ENCODE assay signal across 3 cellular contexts in the genomic region with DNA sequence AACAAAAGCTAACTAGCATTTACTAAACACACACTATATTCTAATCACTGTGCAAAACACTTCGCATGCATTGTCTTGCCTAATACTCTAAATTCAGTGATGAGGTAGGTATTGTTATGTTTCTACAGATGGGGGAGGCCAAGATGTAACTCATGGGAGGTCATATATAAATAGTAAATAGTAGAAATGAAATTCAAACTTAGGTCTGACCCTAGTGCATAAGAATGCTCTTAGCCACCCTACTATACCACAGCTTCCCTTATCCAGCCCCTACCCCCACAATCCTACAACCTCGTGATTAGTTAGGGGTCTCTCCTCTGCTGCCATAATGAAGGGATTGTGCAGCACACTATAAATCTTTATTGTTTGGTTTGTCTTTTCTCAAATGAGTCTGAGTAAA.
TF ChIP-seq lines count a peak whose summit lies in the region.

No MANE protein-coding gene starts in this region.

TF ChIP-seq in endothelial cell of umbilical vein, 7 proteins besides CTCF, POLR2A, EP300 and RAD21:
- TF ChIP-seq POLR2AphosphoS5 (IDR thresholded peaks at IDR 0.05; ENCODE audit: insufficient read depth, low read depth, low read length) (no peak), EZH2 (IDR thresholded peaks at IDR 0.05; ENCODE audit: borderline replicate concordance, low read depth, low read length, severe bottlenecking) (no peak), MAX (IDR thresholded peaks at IDR 0.05; ENCODE audit: insufficient read depth, insufficient read length) (no peak), GATA2 (IDR thresholded peaks at IDR 0.05; ENCODE audit: insufficient read depth, insufficient read length, low read depth, low read length) (no peak), FOS (IDR thresholded peaks at IDR 0.05; ENCODE audit: borderline replicate concordance, insufficient read depth, low read length) (no peak), JUN (IDR thresholded peaks at IDR 0.05; ENCODE audit: borderline replicate concordance, insufficient read depth, insufficient read length, low read depth) (no peak), MYC (IDR thresholded peaks at IDR 0.05; ENCODE audit: low read depth, low read length) (no peak)

TF ChIP-seq in SK-N-SH, 30 proteins besides CTCF, POLR2A, EP300 and RAD21:
- TF ChIP-seq GABPA (IDR thresholded peaks at IDR 0.05; ENCODE audit: low read depth) (no peak), GATA2 (CRISPR knock-in tag; IDR thresholded peaks at IDR 0.05) (no peak), ELF1 (IDR thresholded peaks at IDR 0.05) (no peak), FOXJ3 (CRISPR knock-in tag; IDR thresholded peaks at IDR 0.05) (no peak), TCF12 (IDR thresholded peaks at IDR 0.05) (no peak), SIN3A (IDR thresholded peaks at IDR 0.05; ENCODE audit: borderline replicate concordance, low read depth, low read length) (no peak), TEAD4 (IDR thresholded peaks at IDR 0.05; ENCODE audit: borderline replicate concordance, insufficient read depth) (no peak), MXI1 (IDR thresholded peaks at IDR 0.05; ENCODE audit: low read depth, low read length) (no peak), USF1 (IDR thresholded peaks at IDR 0.05; ENCODE audit: borderline replicate concordance, low read depth) (no peak), MAX (IDR thresholded peaks at IDR 0.05; ENCODE audit: low read depth) (no peak), YY1 (IDR thresholded peaks at IDR 0.05; ENCODE audit: low read depth) (no peak)
- TF ChIP-seq, protein P1, sequence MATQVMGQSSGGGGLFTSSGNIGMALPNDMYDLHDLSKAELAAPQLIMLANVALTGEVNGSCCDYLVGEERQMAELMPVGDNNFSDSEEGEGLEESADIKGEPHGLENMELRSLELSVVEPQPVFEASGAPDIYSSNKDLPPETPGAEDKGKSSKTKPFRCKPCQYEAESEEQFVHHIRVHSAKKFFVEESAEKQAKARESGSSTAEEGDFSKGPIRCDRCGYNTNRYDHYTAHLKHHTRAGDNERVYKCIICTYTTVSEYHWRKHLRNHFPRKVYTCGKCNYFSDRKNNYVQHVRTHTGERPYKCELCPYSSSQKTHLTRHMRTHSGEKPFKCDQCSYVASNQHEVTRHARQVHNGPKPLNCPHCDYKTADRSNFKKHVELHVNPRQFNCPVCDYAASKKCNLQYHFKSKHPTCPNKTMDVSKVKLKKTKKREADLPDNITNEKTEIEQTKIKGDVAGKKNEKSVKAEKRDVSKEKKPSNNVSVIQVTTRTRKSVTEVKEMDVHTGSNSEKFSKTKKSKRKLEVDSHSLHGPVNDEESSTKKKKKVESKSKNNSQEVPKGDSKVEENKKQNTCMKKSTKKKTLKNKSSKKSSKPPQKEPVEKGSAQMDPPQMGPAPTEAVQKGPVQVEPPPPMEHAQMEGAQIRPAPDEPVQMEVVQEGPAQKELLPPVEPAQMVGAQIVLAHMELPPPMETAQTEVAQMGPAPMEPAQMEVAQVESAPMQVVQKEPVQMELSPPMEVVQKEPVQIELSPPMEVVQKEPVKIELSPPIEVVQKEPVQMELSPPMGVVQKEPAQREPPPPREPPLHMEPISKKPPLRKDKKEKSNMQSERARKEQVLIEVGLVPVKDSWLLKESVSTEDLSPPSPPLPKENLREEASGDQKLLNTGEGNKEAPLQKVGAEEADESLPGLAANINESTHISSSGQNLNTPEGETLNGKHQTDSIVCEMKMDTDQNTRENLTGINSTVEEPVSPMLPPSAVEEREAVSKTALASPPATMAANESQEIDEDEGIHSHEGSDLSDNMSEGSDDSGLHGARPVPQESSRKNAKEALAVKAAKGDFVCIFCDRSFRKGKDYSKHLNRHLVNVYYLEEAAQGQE (IDR thresholded peaks at IDR 0.05; ENCODE audit: low read depth, low read length): no peak
TF ChIP-seq in SK-N-SH: peak in this region for 0.

TF ChIP-seq in GM12891, 5 proteins besides CTCF, POLR2A, EP300 and RAD21:
- no peak for TF ChIP-seq PAX5 (IDR thresholded peaks at IDR 0.05; ENCODE audit: insufficient read depth, low read length, severe bottlenecking)
- TF ChIP-seq POU2F2 (IDR thresholded peaks at IDR 0.05; ENCODE audit: low read depth, low read length): no peak
- TF ChIP-seq SPI1 (IDR thresholded peaks at IDR 0.05; ENCODE audit: low read depth, low read length): no peak
- TF ChIP-seq POLR2AphosphoS5 (IDR thresholded peaks at IDR 0.05; ENCODE audit: low read depth, low read length): no peak
- TF ChIP-seq TAF1 (IDR thresholded peaks at IDR 0.05; ENCODE audit: low read depth, low read length): no peak
